2 cellular contexts compared by ENCODE assay signal in genomic region chr2:47903781-47904447, GRCh38.
TF ChIP-seq lines count a peak whose summit lies in the region.

No MANE protein-coding gene starts in this region.

TF ChIP-seq in HCT116, 20 proteins besides CTCF, POLR2A, EP300 and RAD21 (continued from another document):
- TF ChIP-seq ZFX (IDR thresholded peaks at IDR 0.05) (no peak), EZH2phosphoT487 (IDR thresholded peaks at IDR 0.05; ENCODE audit: borderline replicate concordance) (no peak)

TF ChIP-seq in WTC11, 78 proteins besides CTCF, POLR2A, EP300 and RAD21 (continued from another document):
- no peak for TF ChIP-seq PRDM15 (CRISPR knock-in tag; IDR thresholded peaks at IDR 0.05)
- TF ChIP-seq, protein P1, sequence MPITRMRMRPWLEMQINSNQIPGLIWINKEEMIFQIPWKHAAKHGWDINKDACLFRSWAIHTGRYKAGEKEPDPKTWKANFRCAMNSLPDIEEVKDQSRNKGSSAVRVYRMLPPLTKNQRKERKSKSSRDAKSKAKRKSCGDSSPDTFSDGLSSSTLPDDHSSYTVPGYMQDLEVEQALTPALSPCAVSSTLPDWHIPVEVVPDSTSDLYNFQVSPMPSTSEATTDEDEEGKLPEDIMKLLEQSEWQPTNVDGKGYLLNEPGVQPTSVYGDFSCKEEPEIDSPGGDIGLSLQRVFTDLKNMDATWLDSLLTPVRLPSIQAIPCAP (CRISPR knock-in tag; IDR thresholded peaks at IDR 0.05) = no peak
- TF ChIP-seq TP53 (CRISPR knock-in tag; IDR thresholded peaks at IDR 0.05) = no peak
- TF ChIP-seq CREB1 (CRISPR knock-in tag; IDR thresholded peaks at IDR 0.05) = no peak
- no peak for TF ChIP-seq ZNF317 (CRISPR knock-in tag; IDR thresholded peaks at IDR 0.05; ENCODE audit: borderline replicate concordance, low read depth)
- no peak for TF ChIP-seq ZNF138 (CRISPR knock-in tag; conservative IDR thresholded peaks at IDR 0.05)
- TF ChIP-seq ATF3 (CRISPR knock-in tag; conservative IDR thresholded peaks at IDR 0.05) = no peak
- TF ChIP-seq, protein P2, sequence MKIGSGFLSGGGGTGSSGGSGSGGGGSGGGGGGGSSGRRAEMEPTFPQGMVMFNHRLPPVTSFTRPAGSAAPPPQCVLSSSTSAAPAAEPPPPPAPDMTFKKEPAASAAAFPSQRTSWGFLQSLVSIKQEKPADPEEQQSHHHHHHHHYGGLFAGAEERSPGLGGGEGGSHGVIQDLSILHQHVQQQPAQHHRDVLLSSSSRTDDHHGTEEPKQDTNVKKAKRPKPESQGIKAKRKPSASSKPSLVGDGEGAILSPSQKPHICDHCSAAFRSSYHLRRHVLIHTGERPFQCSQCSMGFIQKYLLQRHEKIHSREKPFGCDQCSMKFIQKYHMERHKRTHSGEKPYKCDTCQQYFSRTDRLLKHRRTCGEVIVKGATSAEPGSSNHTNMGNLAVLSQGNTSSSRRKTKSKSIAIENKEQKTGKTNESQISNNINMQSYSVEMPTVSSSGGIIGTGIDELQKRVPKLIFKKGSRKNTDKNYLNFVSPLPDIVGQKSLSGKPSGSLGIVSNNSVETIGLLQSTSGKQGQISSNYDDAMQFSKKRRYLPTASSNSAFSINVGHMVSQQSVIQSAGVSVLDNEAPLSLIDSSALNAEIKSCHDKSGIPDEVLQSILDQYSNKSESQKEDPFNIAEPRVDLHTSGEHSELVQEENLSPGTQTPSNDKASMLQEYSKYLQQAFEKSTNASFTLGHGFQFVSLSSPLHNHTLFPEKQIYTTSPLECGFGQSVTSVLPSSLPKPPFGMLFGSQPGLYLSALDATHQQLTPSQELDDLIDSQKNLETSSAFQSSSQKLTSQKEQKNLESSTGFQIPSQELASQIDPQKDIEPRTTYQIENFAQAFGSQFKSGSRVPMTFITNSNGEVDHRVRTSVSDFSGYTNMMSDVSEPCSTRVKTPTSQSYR (CRISPR knock-in tag; IDR thresholded peaks at IDR 0.05) = no peak
- no peak for TF ChIP-seq PRRX2 (CRISPR knock-in tag; IDR thresholded peaks at IDR 0.05)
